ENCODE assay signal across 8 cellular contexts in genomic region chr16:71289732-71290062, GRCh38.
DNase-seq lines count a peak whose midpoint lies in the region; ATAC-seq and TF ChIP-seq lines count a peak whose summit lies in the region.

No MANE protein-coding gene starts in this region.

- H2AFZ ChIP-seq in MM.1S (ENCODE audit: low read length), result peak overlapping the region; percentile 29; the same call in 1 of the 2 replicates
- peak overlapping the region; percentile 49 for H2AFZ ChIP-seq in neuron (ENCODE audit: low read depth, low read length)

- peak overlapping the region; percentile 85 for H3K4me2 ChIP-seq in MM.1S (ENCODE audit: low read depth, low read length)

- DNase-seq in MM.1S (no peak), cerebellar nuclear complex (lab: John Stamatoyannopoulos, UW) (no peak), NCI-H226 (no peak), anterior cingulate cortex (lab: John Stamatoyannopoulos, UW) (no peak)
- no peak for DNase-seq in effector memory CD4-positive, alpha-beta T cell

- H3K4me1 ChIP-seq in MM.1S (ENCODE audit: low read length), result 0 out of 2 replicates have a peak, but pooled peaks cover 8% of the 10 kb centered on the region
- H3K4me1 ChIP-seq in effector memory CD4-positive, alpha-beta T cell (ENCODE audit: control insufficient read depth, insufficient read depth, low read length, poor library complexity, severe bottlenecking), result peaks cover 10% of the 10 kb centered on the region
- H3K4me1 ChIP-seq in neuron (ENCODE audit: insufficient read depth, low read length), result peaks cover 14% of the 10 kb centered on the region

- H3F3A ChIP-seq in MM.1S (ENCODE audit: insufficient read depth, low read length), result peaks cover 3% of the 10 kb centered on the region; the same call in 1 of the 2 replicates

- H3K79me2 ChIP-seq in MM.1S (ENCODE audit: low read length), result peaks cover 18% of the 10 kb centered on the region

- ATAC-seq in GM21447 (IDR thresholded peaks at IDR 0.05; ENCODE audit: unreplicated experiment), result no peak

- no peaks in the 10 kb centered on the region for H3K9me3 ChIP-seq in MM.1S (replicated peaks; ENCODE audit: insufficient read depth, low read length)
- H3K9me3 ChIP-seq in effector memory CD4-positive, alpha-beta T cell (ENCODE audit: control insufficient read depth, low read length), result no peaks in the 10 kb centered on the region
- H3K9me3 ChIP-seq in neuron (ENCODE audit: low read length), result no peaks in the 10 kb centered on the region

- no peak for TF ChIP-seq CTCF in C4-2B (conservative IDR thresholded peaks at IDR 0.05)
- no peak for TF ChIP-seq CTCF in MM.1S (IDR thresholded peaks at IDR 0.05; ENCODE audit: low read length)

- H4K20me1 ChIP-seq in MM.1S (ENCODE audit: insufficient read depth, low read length), result no peaks in the 10 kb centered on the region

- no peaks in the 10 kb centered on the region for H3K9me2 ChIP-seq in MM.1S (replicated peaks; ENCODE audit: insufficient read depth, low read length)

- H3K27me3 ChIP-seq in MM.1S (replicated peaks; ENCODE audit: insufficient read depth, low read length) (no peaks in the 10 kb centered on the region), neuron (ENCODE audit: insufficient read depth, low read length) (no peaks in the 10 kb centered on the region)
- H3K27me3 ChIP-seq in effector memory CD4-positive, alpha-beta T cell (replicated peaks; ENCODE audit: control insufficient read depth, insufficient read depth, low read length, poor library complexity, severe bottlenecking), result peaks cover 8% of the 10 kb centered on the region

- peak overlapping the region; percentile 90 for H3K27ac ChIP-seq in C4-2B
- H3K27ac ChIP-seq in MM.1S (ENCODE audit: low read length), result peak overlapping the region; percentile 74; the same call in 1 of the 2 replicates
- peak overlapping the region; percentile 70 for H3K27ac ChIP-seq in effector memory CD4-positive, alpha-beta T cell (ENCODE audit: insufficient read depth, low read length, poor library complexity, severe bottlenecking)

- peak overlapping the region; percentile 3; the same call in 1 of the 2 replicates for H3K9ac ChIP-seq in MM.1S (ENCODE audit: low read length)

- H3K36me3 ChIP-seq in MM.1S (replicated peaks; ENCODE audit: insufficient read depth, low read length) (no peaks in the 10 kb centered on the region), neuron (ENCODE audit: insufficient read depth, low read length) (peaks cover 25% of the 10 kb centered on the region)
- peaks cover 21% of the 10 kb centered on the region for H3K36me3 ChIP-seq in effector memory CD4-positive, alpha-beta T cell (ENCODE audit: control insufficient read depth, insufficient read depth, low read length)

- peak overlapping the region; percentile 86; the same call in 1 of the 2 replicates for H3K4me3 ChIP-seq in MM.1S (ENCODE audit: low read length)
- peak overlapping the region; percentile 84 for H3K4me3 ChIP-seq in effector memory CD4-positive, alpha-beta T cell (ENCODE audit: insufficient read depth, low read depth, low read length, poor library complexity, severe bottlenecking)
- peak overlapping the region; percentile 90 for H3K4me3 ChIP-seq in neuron (ENCODE audit: low read length)
